In the genomic region with DNA sequence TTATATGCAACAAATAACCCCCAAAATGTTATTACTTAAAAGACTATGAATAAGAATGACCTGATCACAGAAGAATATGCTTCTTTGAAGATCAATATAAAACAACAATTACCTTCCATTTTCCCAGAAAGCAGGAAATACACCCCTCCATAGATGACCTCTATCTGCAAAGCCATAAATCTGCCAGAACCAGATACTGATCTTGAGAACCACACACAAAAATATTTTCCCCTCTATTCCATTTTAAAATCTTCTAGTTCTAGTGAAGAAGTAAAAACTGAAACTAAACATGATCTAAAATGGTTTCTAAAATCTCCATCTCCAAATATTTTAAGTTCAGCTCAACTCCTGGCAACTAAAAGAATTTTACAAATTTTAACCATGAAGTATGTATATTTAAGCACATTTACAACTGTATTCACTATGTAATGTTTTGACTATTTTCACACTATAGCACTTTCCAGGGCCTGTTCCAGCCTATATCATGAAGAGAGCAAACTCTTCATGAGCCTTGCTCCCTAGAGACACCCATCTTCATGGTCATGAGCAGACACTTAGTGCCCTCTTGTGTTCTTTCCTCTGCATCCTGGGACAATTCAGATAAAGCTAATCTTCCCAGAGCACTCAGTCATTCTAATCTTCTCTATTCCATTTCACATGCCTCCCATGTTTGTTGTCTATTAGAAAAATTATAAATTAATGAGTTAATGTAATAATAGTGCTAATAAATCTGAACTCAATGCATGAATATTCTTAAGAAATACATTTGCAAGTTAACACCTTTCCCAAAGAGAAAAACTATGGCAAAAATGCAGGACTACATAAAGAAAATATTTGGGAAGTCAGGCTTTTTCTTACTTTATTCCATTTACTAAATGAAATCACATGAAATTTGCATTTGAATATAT, we compare ENCODE assay signal across 1 cellular context.
TF ChIP-seq lines count a peak whose summit lies in the region.

No MANE protein-coding gene starts in this region.

TF ChIP-seq in K562, 482 proteins besides CTCF, POLR2A, EP300 and RAD21 (continued from another document and continues in another):
- TF ChIP-seq, protein P1, sequence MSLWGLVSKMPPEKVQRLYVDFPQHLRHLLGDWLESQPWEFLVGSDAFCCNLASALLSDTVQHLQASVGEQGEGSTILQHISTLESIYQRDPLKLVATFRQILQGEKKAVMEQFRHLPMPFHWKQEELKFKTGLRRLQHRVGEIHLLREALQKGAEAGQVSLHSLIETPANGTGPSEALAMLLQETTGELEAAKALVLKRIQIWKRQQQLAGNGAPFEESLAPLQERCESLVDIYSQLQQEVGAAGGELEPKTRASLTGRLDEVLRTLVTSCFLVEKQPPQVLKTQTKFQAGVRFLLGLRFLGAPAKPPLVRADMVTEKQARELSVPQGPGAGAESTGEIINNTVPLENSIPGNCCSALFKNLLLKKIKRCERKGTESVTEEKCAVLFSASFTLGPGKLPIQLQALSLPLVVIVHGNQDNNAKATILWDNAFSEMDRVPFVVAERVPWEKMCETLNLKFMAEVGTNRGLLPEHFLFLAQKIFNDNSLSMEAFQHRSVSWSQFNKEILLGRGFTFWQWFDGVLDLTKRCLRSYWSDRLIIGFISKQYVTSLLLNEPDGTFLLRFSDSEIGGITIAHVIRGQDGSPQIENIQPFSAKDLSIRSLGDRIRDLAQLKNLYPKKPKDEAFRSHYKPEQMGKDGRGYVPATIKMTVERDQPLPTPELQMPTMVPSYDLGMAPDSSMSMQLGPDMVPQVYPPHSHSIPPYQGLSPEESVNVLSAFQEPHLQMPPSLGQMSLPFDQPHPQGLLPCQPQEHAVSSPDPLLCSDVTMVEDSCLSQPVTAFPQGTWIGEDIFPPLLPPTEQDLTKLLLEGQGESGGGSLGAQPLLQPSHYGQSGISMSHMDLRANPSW (CRISPR knock-in tag; IDR thresholded peaks at IDR 0.05) = no peak
- TF ChIP-seq ILK (tag; IDR thresholded peaks at IDR 0.05; ENCODE audit: borderline replicate concordance, low read depth) = no peak
- TF ChIP-seq JUNB (CRISPR knock-in tag; conservative IDR thresholded peaks at IDR 0.05) = no peak
- TF ChIP-seq, protein P2, sequence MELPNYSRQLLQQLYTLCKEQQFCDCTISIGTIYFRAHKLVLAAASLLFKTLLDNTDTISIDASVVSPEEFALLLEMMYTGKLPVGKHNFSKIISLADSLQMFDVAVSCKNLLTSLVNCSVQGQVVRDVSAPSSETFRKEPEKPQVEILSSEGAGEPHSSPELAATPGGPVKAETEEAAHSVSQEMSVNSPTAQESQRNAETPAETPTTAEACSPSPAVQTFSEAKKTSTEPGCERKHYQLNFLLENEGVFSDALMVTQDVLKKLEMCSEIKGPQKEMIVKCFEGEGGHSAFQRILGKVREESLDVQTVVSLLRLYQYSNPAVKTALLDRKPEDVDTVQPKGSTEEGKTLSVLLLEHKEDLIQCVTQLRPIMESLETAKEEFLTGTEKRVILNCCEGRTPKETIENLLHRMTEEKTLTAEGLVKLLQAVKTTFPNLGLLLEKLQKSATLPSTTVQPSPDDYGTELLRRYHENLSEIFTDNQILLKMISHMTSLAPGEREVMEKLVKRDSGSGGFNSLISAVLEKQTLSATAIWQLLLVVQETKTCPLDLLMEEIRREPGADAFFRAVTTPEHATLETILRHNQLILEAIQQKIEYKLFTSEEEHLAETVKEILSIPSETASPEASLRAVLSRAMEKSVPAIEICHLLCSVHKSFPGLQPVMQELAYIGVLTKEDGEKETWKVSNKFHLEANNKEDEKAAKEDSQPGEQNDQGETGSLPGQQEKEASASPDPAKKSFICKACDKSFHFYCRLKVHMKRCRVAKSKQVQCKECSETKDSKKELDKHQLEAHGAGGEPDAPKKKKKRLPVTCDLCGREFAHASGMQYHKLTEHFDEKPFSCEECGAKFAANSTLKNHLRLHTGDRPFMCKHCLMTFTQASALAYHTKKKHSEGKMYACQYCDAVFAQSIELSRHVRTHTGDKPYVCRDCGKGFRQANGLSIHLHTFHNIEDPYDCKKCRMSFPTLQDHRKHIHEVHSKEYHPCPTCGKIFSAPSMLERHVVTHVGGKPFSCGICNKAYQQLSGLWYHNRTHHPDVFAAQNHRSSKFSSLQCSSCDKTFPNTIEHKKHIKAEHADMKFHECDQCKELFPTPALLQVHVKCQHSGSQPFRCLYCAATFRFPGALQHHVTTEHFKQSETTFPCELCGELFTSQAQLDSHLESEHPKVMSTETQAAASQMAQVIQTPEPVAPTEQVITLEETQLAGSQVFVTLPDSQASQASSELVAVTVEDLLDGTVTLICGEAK (IDR thresholded peaks at IDR 0.05) = no peak
- TF ChIP-seq, protein P2 (CRISPR knock-in tag; IDR thresholded peaks at IDR 0.05) = no peak
- TF ChIP-seq SMC3 (conservative IDR thresholded peaks at IDR 0.05; ENCODE audit: insufficient read depth, low read depth, low read length) = peak; percentile 32; the same call in 1 of the 2 replicates
- no peak for TF ChIP-seq SNRNP70 (optimal IDR thresholded peaks at IDR 0.05; ENCODE audit: low read depth, low read length)
- TF ChIP-seq XRCC4 (IDR thresholded peaks at IDR 0.05; ENCODE audit: extremely low read depth, insufficient read depth, insufficient read length) = no peak
- TF ChIP-seq, protein P3, sequence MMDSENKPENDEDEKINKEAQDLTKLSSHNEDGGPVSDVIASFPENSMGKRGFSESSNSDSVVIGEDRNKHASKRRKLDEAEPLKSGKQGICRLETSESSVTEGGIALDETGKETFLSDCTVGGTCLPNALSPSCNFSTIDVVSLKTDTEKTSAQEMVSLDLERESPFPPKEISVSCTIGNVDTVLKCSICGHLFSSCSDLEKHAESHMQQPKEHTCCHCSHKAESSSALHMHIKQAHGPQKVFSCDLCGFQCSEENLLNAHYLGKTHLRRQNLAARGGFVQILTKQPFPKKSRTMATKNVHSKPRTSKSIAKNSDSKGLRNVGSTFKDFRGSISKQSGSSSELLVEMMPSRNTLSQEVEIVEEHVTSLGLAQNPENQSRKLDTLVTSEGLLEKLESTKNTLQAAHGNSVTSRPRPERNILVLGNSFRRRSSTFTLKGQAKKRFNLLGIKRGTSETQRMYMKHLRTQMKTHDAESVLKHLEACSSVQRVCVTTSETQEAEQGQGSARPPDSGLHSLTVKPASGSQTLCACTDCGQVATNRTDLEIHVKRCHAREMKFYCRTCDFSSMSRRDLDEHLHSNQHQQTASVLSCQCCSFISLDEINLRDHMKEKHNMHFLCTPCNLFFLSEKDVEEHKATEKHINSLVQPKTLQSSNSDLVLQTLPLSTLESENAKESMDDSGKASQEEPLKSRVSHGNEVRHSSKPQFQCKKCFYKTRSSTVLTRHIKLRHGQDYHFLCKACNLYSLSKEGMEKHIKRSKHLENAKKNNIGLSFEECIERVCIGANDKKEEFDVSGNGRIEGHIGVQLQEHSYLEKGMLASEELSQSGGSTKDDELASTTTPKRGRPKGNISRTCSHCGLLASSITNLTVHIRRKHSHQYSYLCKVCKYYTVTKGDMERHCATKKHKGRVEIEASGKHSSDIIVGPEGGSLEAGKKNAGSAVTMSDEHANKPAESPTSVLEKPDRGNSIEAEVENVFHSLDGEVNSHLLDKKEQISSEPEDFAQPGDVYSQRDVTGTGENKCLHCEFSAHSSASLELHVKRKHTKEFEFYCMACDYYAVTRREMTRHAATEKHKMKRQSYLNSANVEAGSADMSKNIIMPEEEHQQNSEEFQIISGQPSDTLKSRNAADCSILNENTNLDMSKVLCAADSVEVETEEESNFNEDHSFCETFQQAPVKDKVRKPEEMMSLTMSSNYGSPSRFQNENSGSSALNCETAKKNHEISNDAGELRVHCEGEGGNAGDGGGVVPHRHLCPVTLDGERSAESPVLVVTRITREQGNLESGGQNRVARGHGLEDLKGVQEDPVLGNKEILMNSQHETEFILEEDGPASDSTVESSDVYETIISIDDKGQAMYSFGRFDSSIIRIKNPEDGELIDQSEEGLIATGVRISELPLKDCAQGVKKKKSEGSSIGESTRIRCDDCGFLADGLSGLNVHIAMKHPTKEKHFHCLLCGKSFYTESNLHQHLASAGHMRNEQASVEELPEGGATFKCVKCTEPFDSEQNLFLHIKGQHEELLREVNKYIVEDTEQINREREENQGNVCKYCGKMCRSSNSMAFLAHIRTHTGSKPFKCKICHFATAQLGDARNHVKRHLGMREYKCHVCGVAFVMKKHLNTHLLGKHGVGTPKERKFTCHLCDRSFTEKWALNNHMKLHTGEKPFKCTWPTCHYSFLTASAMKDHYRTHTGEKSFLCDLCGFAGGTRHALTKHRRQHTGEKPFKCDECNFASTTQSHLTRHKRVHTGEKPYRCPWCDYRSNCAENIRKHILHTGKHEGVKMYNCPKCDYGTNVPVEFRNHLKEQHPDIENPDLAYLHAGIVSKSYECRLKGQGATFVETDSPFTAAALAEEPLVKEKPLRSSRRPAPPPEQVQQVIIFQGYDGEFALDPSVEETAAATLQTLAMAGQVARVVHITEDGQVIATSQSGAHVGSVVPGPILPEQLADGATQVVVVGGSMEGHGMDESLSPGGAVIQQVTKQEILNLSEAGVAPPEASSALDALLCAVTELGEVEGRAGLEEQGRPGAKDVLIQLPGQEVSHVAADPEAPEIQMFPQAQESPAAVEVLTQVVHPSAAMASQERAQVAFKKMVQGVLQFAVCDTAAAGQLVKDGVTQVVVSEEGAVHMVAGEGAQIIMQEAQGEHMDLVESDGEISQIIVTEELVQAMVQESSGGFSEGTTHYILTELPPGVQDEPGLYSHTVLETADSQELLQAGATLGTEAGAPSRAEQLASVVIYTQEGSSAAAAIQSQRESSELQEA (IDR thresholded peaks at IDR 0.05; ENCODE audit: low read depth) = no peak
- no peak for TF ChIP-seq ZNF354B (CRISPR knock-in tag; IDR thresholded peaks at IDR 0.05)
- no peak for TF ChIP-seq ZBTB8A (IDR thresholded peaks at IDR 0.05; ENCODE audit: partially characterized antibody)
- 0 out of 2 replicates have a peak, but pooled peaks have one; percentile 15 for TF ChIP-seq NBN (IDR thresholded peaks at IDR 0.05; ENCODE audit: low read depth)
- no peak for TF ChIP-seq CHD4 (IDR thresholded peaks at IDR 0.05; ENCODE audit: insufficient read depth, insufficient replicate concordance, low read depth, low read length, poor library complexity, severe bottlenecking)
- no peak for TF ChIP-seq ZNF764 (CRISPR knock-in tag; IDR thresholded peaks at IDR 0.05; ENCODE audit: low read depth)
- no peak for TF ChIP-seq ZNF282 (CRISPR knock-in tag; IDR thresholded peaks at IDR 0.05)
- TF ChIP-seq ETV1 (tag; conservative IDR thresholded peaks at IDR 0.05; ENCODE audit: low read depth) = 0 out of 2 replicates have a peak, but pooled peaks have one; percentile 28
- TF ChIP-seq SMARCE1 (IDR thresholded peaks at IDR 0.05) = peak; percentile 53; the same call in 1 of the 2 replicates
- TF ChIP-seq TBL1XR1 (IDR thresholded peaks at IDR 0.05; ENCODE audit: low read length in 2 of 2) = no peak
- TF ChIP-seq CC2D1A (IDR thresholded peaks at IDR 0.05) = no peak; the same call in 1 of the 2 replicates
- TF ChIP-seq SIN3B (IDR thresholded peaks at IDR 0.05; ENCODE audit: low read depth) = no peak
- TF ChIP-seq, protein P4, sequence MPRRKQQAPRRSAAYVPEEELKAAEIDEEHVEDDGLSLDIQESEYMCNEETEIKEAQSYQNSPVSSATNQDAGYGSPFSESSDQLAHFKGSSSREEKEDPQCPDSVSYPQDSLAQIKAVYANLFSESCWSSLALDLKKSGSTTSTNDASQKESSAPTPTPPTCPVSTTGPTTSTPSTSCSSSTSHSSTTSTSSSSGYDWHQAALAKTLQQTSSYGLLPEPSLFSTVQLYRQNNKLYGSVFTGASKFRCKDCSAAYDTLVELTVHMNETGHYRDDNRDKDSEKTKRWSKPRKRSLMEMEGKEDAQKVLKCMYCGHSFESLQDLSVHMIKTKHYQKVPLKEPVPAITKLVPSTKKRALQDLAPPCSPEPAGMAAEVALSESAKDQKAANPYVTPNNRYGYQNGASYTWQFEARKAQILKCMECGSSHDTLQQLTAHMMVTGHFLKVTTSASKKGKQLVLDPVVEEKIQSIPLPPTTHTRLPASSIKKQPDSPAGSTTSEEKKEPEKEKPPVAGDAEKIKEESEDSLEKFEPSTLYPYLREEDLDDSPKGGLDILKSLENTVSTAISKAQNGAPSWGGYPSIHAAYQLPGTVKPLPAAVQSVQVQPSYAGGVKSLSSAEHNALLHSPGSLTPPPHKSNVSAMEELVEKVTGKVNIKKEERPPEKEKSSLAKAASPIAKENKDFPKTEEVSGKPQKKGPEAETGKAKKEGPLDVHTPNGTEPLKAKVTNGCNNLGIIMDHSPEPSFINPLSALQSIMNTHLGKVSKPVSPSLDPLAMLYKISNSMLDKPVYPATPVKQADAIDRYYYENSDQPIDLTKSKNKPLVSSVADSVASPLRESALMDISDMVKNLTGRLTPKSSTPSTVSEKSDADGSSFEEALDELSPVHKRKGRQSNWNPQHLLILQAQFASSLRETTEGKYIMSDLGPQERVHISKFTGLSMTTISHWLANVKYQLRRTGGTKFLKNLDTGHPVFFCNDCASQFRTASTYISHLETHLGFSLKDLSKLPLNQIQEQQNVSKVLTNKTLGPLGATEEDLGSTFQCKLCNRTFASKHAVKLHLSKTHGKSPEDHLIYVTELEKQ (CRISPR knock-in tag; IDR thresholded peaks at IDR 0.05) = no peak
- no peak for TF ChIP-seq ZNF165 (CRISPR knock-in tag; IDR thresholded peaks at IDR 0.05; ENCODE audit: borderline replicate concordance)
- TF ChIP-seq PHF8 (IDR thresholded peaks at IDR 0.05; ENCODE audit: borderline replicate concordance, low read length) = no peak
- TF ChIP-seq CREB1 (IDR thresholded peaks at IDR 0.05) = no peak
- TF ChIP-seq CREB1 (CRISPR knock-in tag; IDR thresholded peaks at IDR 0.05) = no peak
- no peak for TF ChIP-seq MTA2 (IDR thresholded peaks at IDR 0.05; ENCODE audit: low read depth)
- TF ChIP-seq HDGF (IDR thresholded peaks at IDR 0.05) = no peak
